In genomic region chr12:96400631-96401060, GRCh38 we compare ENCODE assay signal across 8 cellular contexts. TPM values are rescaled to one million over a fixed set of nuclear protein-coding genes. Genes with fewer than 3 reads are reported as not detected.
A peak's percentile ranks its signal among the peaks of the same experiment; 100 is the strongest.
DNase-seq lines count a peak whose midpoint lies in the region; ATAC-seq and TF ChIP-seq lines count a peak whose summit lies in the region.

No MANE protein-coding gene starts in this region.

- no peaks in the 10 kb centered on the region for H3K9me3 Mint-ChIP-seq in activated CD4-positive, alpha-beta T cell treated with anti-CD3 and anti-CD28 coated beads, Interleukin-2, amount 10 ng/mL, durations not matched to agents 24 days and 14 days

- WGBS in lung, 2 donors, result 0% methylated on average over 18 to 19 of the region's 19 CpGs
- 0 to 1% methylated on average over 5 to 11 of the region's 19 CpGs for WGBS in thyroid gland, 2 donors

- no peaks in the 10 kb centered on the region for H3K27me3 Mint-ChIP-seq in activated CD4-positive, alpha-beta T cell treated with anti-CD3 and anti-CD28 coated beads, Interleukin-2, amount 10 ng/mL, durations not matched to agents 24 days and 14 days

- peaks cover 43% of the 10 kb centered on the region for H3K4me1 Mint-ChIP-seq in activated CD4-positive, alpha-beta T cell treated with anti-CD3 and anti-CD28 coated beads, Interleukin-2, amount 10 ng/mL, durations not matched to agents 24 days and 14 days

- H3K36me3 Mint-ChIP-seq in activated CD4-positive, alpha-beta T cell treated with anti-CD3 and anti-CD28 coated beads, Interleukin-2, amount 10 ng/mL, durations not matched to agents 24 days and 14 days (ENCODE audit: low read depth), result peaks cover 2% of the 10 kb centered on the region

- H3K27ac Mint-ChIP-seq in activated CD4-positive, alpha-beta T cell treated with anti-CD3 and anti-CD28 coated beads, Interleukin-2, amount 10 ng/mL, durations not matched to agents 24 days and 14 days, result peak overlapping the region; percentile 97

- no peak for TF ChIP-seq CTCF in lung (IDR thresholded peaks at IDR 0.05; ENCODE audit: control extremely low read depth, extremely low read depth)
- TF ChIP-seq CTCF in thyroid gland (IDR thresholded peaks at IDR 0.05), result no peak

- no peak for DNase-seq in activated CD4-positive, alpha-beta T cell treated with anti-CD3 and anti-CD28 coated beads, Interleukin-2, amount 10 ng/mL, durations not matched to agents 24 days and 14 days
- DNase-seq in activated CD4-positive, alpha-beta T cell treated with anti-CD3 and anti-CD28 coated beads, Interleukin-2, amount 50 U/mL, for 4 hours, result no peak
- DNase-seq in NCI-H748 (lab: John Stamatoyannopoulos, UW; ENCODE audit: unreplicated experiment) (peak; percentile 72), lung (ENCODE audit: low spot score) (no peak), thyroid gland (no peak), ureter (ENCODE audit: low spot score) (no peak)

- no peak for TF ChIP-seq POLR2A in thyroid gland (IDR thresholded peaks at IDR 0.05)

- H3K4me1 ChIP-seq in lung (ENCODE audit: control insufficient read depth in 2 of 2, insufficient read depth in 2 of 2, low read length in 2 of 2), result peaks cover 0 to 9% of the 10 kb centered on the region in 2 donors
- peaks cover 8 to 15% of the 10 kb centered on the region in 2 donors for H3K4me1 ChIP-seq in thyroid gland

- ATAC-seq in HG02763 (IDR thresholded peaks at IDR 0.05; ENCODE audit: unreplicated experiment), result peak; percentile 6
- peak; percentile 1 for ATAC-seq in lung (ENCODE audit: insufficient read depth, low FRiP score)

- no peaks in the 10 kb centered on the region for H3K27me3 ChIP-seq in lung (ENCODE audit: control insufficient read depth, insufficient read depth)
- no peaks in the 10 kb centered on the region for H3K27me3 ChIP-seq in thyroid gland

- peak overlapping the region; percentile 95 for H3K27ac ChIP-seq in cingulate gyrus (ENCODE audit: low read depth, low read length)
- peak overlapping the region; percentile 88 to 91 for H3K27ac ChIP-seq in lung (ENCODE audit: low read depth in 1 of 2, low read length in 1 of 2)
- peak overlapping the region; percentile 79 to 98 (median 97) for H3K27ac ChIP-seq in thyroid gland

- H3K4me3 Mint-ChIP-seq in activated CD4-positive, alpha-beta T cell treated with anti-CD3 and anti-CD28 coated beads, Interleukin-2, amount 10 ng/mL, durations not matched to agents 24 days and 14 days, result peak overlapping the region; percentile 92

- H3K9me3 ChIP-seq in lung (ENCODE audit: control insufficient read depth in 2 of 2, insufficient read depth in 1 of 2, low read length in 1 of 2) (no peaks in the 10 kb centered on the region), thyroid gland (no peaks in the 10 kb centered on the region)

- H3K36me3 ChIP-seq in lung (ENCODE audit: control insufficient read depth in 2 of 2, insufficient read depth in 2 of 2, low read length in 2 of 2) (no peaks in the 10 kb centered on the region), thyroid gland (no peaks in the 10 kb centered on the region)

- peak overlapping the region; percentile 61 for H3K4me3 ChIP-seq in lung
- peak overlapping the region in 2 of 3 donors; percentile 57 to 89 for H3K4me3 ChIP-seq in thyroid gland (replicated peaks in 1 of 3)

- intact Hi-C loops in activated CD4-positive, alpha-beta T cell treated with anti-CD3 and anti-CD28 coated beads, Interleukin-2, amount 10 ng/mL, durations not matched to agents 24 days and 14 days (cut with micrococcal nuclease), result loop anchor here (1.0 to 5.0 kb wide), 10 partner anchors 25 to 365 kb away; partner anchors contain the start of genes CFAP54 and LTA4H
- intact Hi-C loops in thyroid gland (cut with DNase I), result loop anchor here (10.0 kb wide), 3 partner anchors 114 to 336 kb away; no protein-coding TSS in a partner anchor

RNA-seq across cellular contexts. Expression of gene CDK17, which starts 0.4 kb away (rescaled TPM):
- 28.0 and 30.5 TPM in 2 replicates for total RNA-seq in activated CD4-positive, alpha-beta T cell treated with anti-CD3 and anti-CD28 coated beads, Interleukin-2, amount 10 ng/mL, durations not matched to agents 24 days and 14 days
- total RNA-seq in lung, result 100 to 1,000 TPM in 1 of 2 donors, 10 to 100 TPM in 1; 36.8 to 130 TPM
- polyA plus RNA-seq in lung, result 10 to 100 TPM; 13.7 to 21.4 TPM
- 10 to 100 TPM; 32.4 to 64.7 (median 49.0) TPM for total RNA-seq in thyroid gland
- 40.9 TPM for total RNA-seq in ureter
